ENCODE assay signal across 9 cellular contexts in the genomic region with DNA sequence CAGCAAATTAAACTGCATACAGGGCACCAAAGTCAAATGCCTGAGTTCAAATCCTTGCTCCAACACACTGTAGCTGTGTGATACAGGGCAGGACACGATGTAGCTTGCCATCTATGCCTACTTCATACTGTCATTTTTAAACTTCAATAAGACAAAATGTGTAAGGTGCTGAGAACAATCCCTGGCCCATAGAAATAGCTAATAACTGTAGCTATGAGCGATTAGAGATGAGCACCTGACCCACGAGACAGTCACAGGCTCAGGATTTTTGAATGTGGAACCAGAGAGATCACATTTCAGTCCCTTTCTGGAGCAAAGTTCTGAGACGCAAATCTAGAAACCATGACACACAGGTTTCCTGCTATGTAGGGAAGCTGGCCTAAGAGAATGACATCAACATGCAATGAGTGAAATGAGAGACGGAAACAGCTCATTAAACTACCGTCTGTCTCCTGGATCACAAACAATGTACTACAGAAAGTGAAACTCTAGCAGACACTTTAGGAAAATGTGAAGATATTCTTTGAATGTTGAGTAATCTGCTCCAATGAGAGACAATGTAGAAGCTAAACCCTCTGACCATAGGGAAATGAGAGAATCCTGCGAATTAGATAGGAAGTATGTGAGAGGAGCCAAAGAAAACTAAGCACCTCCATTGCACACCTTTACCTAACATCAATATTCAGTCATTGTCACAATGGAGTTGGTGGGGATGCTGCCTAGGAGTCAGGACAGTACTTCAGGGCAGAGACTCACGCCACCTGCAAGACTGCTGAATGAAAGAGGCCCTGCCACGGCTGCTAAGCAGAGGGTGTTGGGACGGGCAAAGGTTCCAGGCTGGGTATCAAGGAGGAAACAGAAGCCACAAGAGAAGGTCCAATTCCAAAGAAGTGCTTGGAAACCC. TPM values are rescaled to one million over a fixed set of nuclear protein-coding genes. Genes with fewer than 3 reads are reported as not detected.
DNase-seq lines count a peak whose midpoint lies in the region; ATAC-seq and TF ChIP-seq lines count a peak whose summit lies in the region.
"Had no signal": no experiment of that assay in that cellular context is flagged by ENCODE, and none has a peak within 500 bp of the region (broad histone marks: within the 10 kb centered on the region; RNA-seq: fewer than 3 reads in every experiment).

No MANE protein-coding gene starts in this region.

- peak overlapping the region; percentile 84 for H3K27ac Mint-ChIP-seq in central memory CD8-positive, alpha-beta T cell (ENCODE audit: low read depth)

- H3K36me3 Mint-ChIP-seq in central memory CD8-positive, alpha-beta T cell (ENCODE audit: insufficient read depth) = peaks cover 4% of the 10 kb centered on the region

- intact Hi-C loops in left cardiac atrium (cut with DNase I) = no loop called here

- no peak for DNase-seq in central memory CD8-positive, alpha-beta T cell (ENCODE audit: low spot score in 2 of 2)
- DNase-seq in ecto neural progenitor cell (ENCODE audit: low spot score) = no peak
- DNase-seq in left cardiac atrium = no peak
- no peak for DNase-seq in RKO (ENCODE audit: low spot score)
- no peak for DNase-seq in hepatic stellate cell (ENCODE audit: low spot score)

- ATAC-seq in GM21390 (IDR thresholded peaks at IDR 0.05; ENCODE audit: unreplicated experiment) = peak; percentile 71
- ATAC-seq in HG03521 (IDR thresholded peaks at IDR 0.05; ENCODE audit: unreplicated experiment) = peak; percentile 58
- ATAC-seq in central memory CD8-positive, alpha-beta T cell (replicated peaks; ENCODE audit: extremely low read depth, poor library complexity, severe bottlenecking) = peak; percentile 84
- no peak for ATAC-seq in left cardiac atrium

- H3K4me1 Mint-ChIP-seq in central memory CD8-positive, alpha-beta T cell = peaks cover 21% of the 10 kb centered on the region

- peak overlapping the region; percentile 45 for H3K4me3 Mint-ChIP-seq in central memory CD8-positive, alpha-beta T cell
- H3K4me3 Mint-ChIP-seq: brain had no signal

- no peaks in the 10 kb centered on the region for H3K27me3 Mint-ChIP-seq in central memory CD8-positive, alpha-beta T cell

- H3K4me3 ChIP-seq in GM12875 (ENCODE audit: low read depth, low read length) = peak overlapping the region; percentile 24

- TF ChIP-seq CTCF in GM12875 (IDR thresholded peaks at IDR 0.05; ENCODE audit: borderline replicate concordance, insufficient read depth, low read depth, low read length) = no peak

- no peaks in the 10 kb centered on the region for H3K9me3 Mint-ChIP-seq in central memory CD8-positive, alpha-beta T cell

RNA-seq across cellular contexts. Expression of a gene that starts 25.5 kb away (rescaled TPM):
- 10 to 100 TPM in 1 of 2 donors, 1 to 10 TPM in 1; 7.9 to 12.0 TPM for total RNA-seq in left cardiac atrium

Comparison
In these comparisons a context has a peak if more than half of its experiments do, and no peak if none do; other contexts are left out.
1. ATAC-seq: peak in GM21390 (single experiment), HG03521 (single experiment) and central memory CD8-positive, alpha-beta T cell (single experiment); none in left cardiac atrium (0 of 2).